In genomic region chr16:16221382-16221781, GRCh38 we compare ENCODE assay signal across 1 cellular context. TPM values are rescaled to one million over a fixed set of nuclear protein-coding genes. Genes with fewer than 3 reads are reported as not detected.
"Had no signal": no experiment of that assay in that cellular context is flagged by ENCODE, and none has a peak within 500 bp of the region (broad histone marks: within the 10 kb centered on the region; RNA-seq: fewer than 3 reads in every experiment).

No MANE protein-coding gene starts in this region.

RNA-seq across cellular contexts. Expression of gene ABCC6, which starts 1.9 kb away (rescaled TPM):
- total RNA-seq: GM23248 had no signal
